In the genomic region with DNA sequence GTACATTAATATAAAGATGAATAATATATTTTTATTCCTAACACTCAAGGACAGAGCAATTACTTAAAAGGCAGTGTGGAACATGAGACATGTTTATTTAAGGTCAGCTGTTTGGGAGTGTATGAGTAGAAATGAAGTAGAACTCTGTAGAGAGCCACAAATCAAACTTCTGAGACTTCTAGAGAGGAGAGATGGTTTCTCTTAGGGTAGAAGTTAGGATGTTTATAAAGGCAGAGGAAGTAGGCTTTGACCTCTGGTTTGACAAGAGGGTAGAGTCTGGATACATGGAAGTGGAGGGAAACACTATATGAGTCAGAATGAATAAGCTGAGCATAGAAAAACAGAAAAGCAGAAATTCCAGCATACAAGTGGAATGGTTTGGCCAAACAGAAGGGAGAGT, we compare ENCODE assay signal across 23 cellular contexts.
A peak's percentile ranks its signal among the peaks of the same experiment; 100 is the strongest.
DNase-seq lines count a peak whose midpoint lies in the region; ATAC-seq and TF ChIP-seq lines count a peak whose summit lies in the region.
"Had no signal": no experiment of that assay in that cellular context is flagged by ENCODE, and none has a peak within 500 bp of the region (broad histone marks: within the 10 kb centered on the region; RNA-seq: fewer than 3 reads in every experiment).

No MANE protein-coding gene starts in this region.

- no peak for ATAC-seq in GM18498 (IDR thresholded peaks at IDR 0.05; ENCODE audit: unreplicated experiment)
- ATAC-seq: activated naive CD4-positive, alpha-beta T cell treated with anti-CD3 and anti-CD28 coated beads, Interleukin-2, amount 50 U/mL, for 72 hours; HCT116; Right ventricle myocardium inferior; stimulated activated naive B cell treated with anti-CD40 and anti-IgM and Interleukin-4, amounts not matched to agents 10 μg/mL and 1 μg/mL and 100 μg/mL, for 72 hours had no signal

- no peaks in the 10 kb centered on the region for H3K36me3 ChIP-seq in kidney epithelial cell (ENCODE audit: control insufficient read depth, insufficient read depth, low read length)
- H3K36me3 ChIP-seq: ascending aorta, prostate gland, thoracic aorta had no signal

- peak; percentile 79 for DNase-seq in LHCN-M2 (ENCODE audit: low read depth)
- peak; percentile 15 for DNase-seq in brain pericyte (ENCODE audit: low read depth, low spot score)
- DNase-seq in kidney epithelial cell (ENCODE audit: low read depth) = peak; percentile 18
- peak; percentile 45 for DNase-seq in smooth muscle cell of the brain vasculature (ENCODE audit: low read depth, low spot score)
- DNase-seq in MV-4-11 (lab: John Stamatoyannopoulos, UW) = no peak
- DNase-seq in activated CD4-positive, CD25-positive, alpha-beta regulatory T cell (lab: John Stamatoyannopoulos, UW) = no peak
- DNase-seq: activated CD4-positive, alpha-beta T cell treated with anti-CD3 and anti-CD28 coated beads, Interleukin-2, amount 50 U/mL, for 4 hours; activated CD8-positive, alpha-beta memory T cell treated with anti-CD3 and anti-CD28 coated beads, Interleukin-2, amount 50 U/mL, for 48 hours; effector memory CD4-positive, alpha-beta T cell; mammary epithelial cell; NCI-H1417; NCI-H2081 treated with DMSO at 0.1 percent for 48 hours; NCI-H345; OCI-M1; stimulated activated naive B cell treated with anti-CD40 and anti-IgM and Interleukin-4, amounts not matched to agents 10 μg/mL and 1 μg/mL and 100 μg/mL, for 72 hours had no signal

- no peak for TF ChIP-seq CTCF in kidney epithelial cell (IDR thresholded peaks at IDR 0.05; ENCODE audit: insufficient read depth, low read length, poor library complexity, severe bottlenecking)

- no peaks in the 10 kb centered on the region for H3K27me3 ChIP-seq in kidney epithelial cell (ENCODE audit: control insufficient read depth, insufficient read depth, low read length)
- H3K27me3 ChIP-seq: ascending aorta had no signal

- no peak overlapping the region for H3K4me3 ChIP-seq in kidney epithelial cell (ENCODE audit: low read depth, low read length)
- H3K4me3 ChIP-seq: ascending aorta, prostate gland, skin epidermis, thoracic aorta had no signal

Comparison
In these comparisons a context has a peak if more than half of its experiments do, and no peak if none do; other contexts are left out.
1. DNase-seq: peak in LHCN-M2 (single experiment), brain pericyte (single experiment), kidney epithelial cell (single experiment) and smooth muscle cell of the brain vasculature (single experiment); none in MV-4-11 (single experiment) and activated CD4-positive, CD25-positive, alpha-beta regulatory T cell (0 of 4).